In genomic region chr19:45954132-45954531, GRCh38 we compare ENCODE assay signal across 19 cellular contexts. TPM values are rescaled to one million over a fixed set of nuclear protein-coding genes. Genes with fewer than 3 reads are reported as not detected.
DNase-seq lines count a peak whose midpoint lies in the region; ATAC-seq, FAIRE-seq and TF ChIP-seq lines count a peak whose summit lies in the region.
"Had no signal": no experiment of that assay in that cellular context is flagged by ENCODE, and none has a peak within 500 bp of the region (broad histone marks: within the 10 kb centered on the region; RNA-seq: fewer than 3 reads in every experiment).

No MANE protein-coding gene starts in this region.

- no peak overlapping the region for H2BK5ac ChIP-seq in mesendoderm (ENCODE audit: low read length)

- no peak overlapping the region for H3K56ac ChIP-seq in mesendoderm (ENCODE audit: low read length)

- H3K9me3 Mint-ChIP-seq in astrocyte (ENCODE audit: unreplicated experiment): no peaks in the 10 kb centered on the region
- H3K9me3 Mint-ChIP-seq: activated T-cell treated with anti-CD3 and anti-CD28 coated beads, Interleukin-2, amount 50 U/mL, for 4 hours had no signal

- H3K18ac ChIP-seq in mesendoderm (ENCODE audit: low read length): no peak overlapping the region

- H3K9me3 ChIP-seq in astrocyte (ENCODE audit: insufficient read depth, low read depth, low read length): no peaks in the 10 kb centered on the region
- H3K9me3 ChIP-seq: tibial artery had no signal

- intact Hi-C loops in sciatic nerve (cut with DNase I): no loop called here

- H2BK15ac ChIP-seq in mesendoderm (replicated peaks; ENCODE audit: low read depth): no peak overlapping the region

- H3K79me1 ChIP-seq in mesendoderm (ENCODE audit: low read length): no peaks in the 10 kb centered on the region

- no peak overlapping the region for H4K8ac ChIP-seq in mesendoderm (ENCODE audit: low read depth, low read length)

- H3K4me2 ChIP-seq in astrocyte (ENCODE audit: low read length): peak overlapping the region; percentile 55
- H3K4me2 ChIP-seq in mesendoderm (ENCODE audit: low read length): no peak overlapping the region
- H3K4me2 ChIP-seq: PC-9 had no signal

- H3K4me1 ChIP-seq in astrocyte (ENCODE audit: insufficient read depth, low read length) (peaks cover 49% of the 10 kb centered on the region), mesendoderm (ENCODE audit: control insufficient read depth, low read depth, low read length) (no peaks in the 10 kb centered on the region)

- no peaks in the 10 kb centered on the region for H3K27me3 Mint-ChIP-seq in astrocyte (ENCODE audit: low read depth, unreplicated experiment)

- WGBS in mesendoderm (ENCODE audit: extremely low coverage, insufficient coverage, low lambda C conversion rate): no CpG with 5 or more reads among the region's 9 CpGs

- H2BK120ac ChIP-seq in mesendoderm (ENCODE audit: low read depth, low read length): no peak overlapping the region

- H3K4me1 Mint-ChIP-seq in astrocyte (ENCODE audit: low read depth, unreplicated experiment): peaks cover 24% of the 10 kb centered on the region

- H3K9ac ChIP-seq in astrocyte (ENCODE audit: low read length): no peak overlapping the region
- no peak overlapping the region for H3K9ac ChIP-seq in mesendoderm (ENCODE audit: low read length)

- no peak overlapping the region for H3K4ac ChIP-seq in mesendoderm (ENCODE audit: low read depth, low read length)

- no peak for ATAC-seq in sciatic nerve
- ATAC-seq: activated T-cell treated with anti-CD3 and anti-CD28 coated beads, Interleukin-2, amount 50 U/mL, for 4 hours; left colon had no signal

- H3K36me3 ChIP-seq in astrocyte (ENCODE audit: insufficient read depth, low read length) (no peaks in the 10 kb centered on the region), mesendoderm (ENCODE audit: control insufficient read depth, insufficient read depth, low read length) (no peaks in the 10 kb centered on the region)
- H3K36me3 ChIP-seq: cardiac muscle cell, tibial artery had no signal

- H3K23ac ChIP-seq in mesendoderm (ENCODE audit: low read length): no peak overlapping the region

- no peak overlapping the region for H2AK5ac ChIP-seq in mesendoderm (ENCODE audit: low read length)

- DNase-seq in DMS79 (lab: John Stamatoyannopoulos, UW) (peak; percentile 83), NCI-H1417 treated with DMSO at 0.1 percent for 48 hours (lab: John Stamatoyannopoulos, UW) (peak; percentile 12), astrocyte (ENCODE audit: low read depth) (peak; percentile 46), mesendoderm (peak; percentile 33), sciatic nerve (ENCODE audit: low spot score) (no peak), RPMI8226 (no peak), HT-29 (ENCODE audit: low spot score) (no peak)
- DNase-seq: activated CD4-positive, alpha-beta T cell treated with anti-CD3 and anti-CD28 coated beads, Interleukin-2, amount 50 U/mL, for 48 hours; activated naive CD8-positive, alpha-beta T cell treated with anti-CD3 and anti-CD28 coated beads for 36 hours; activated T-cell treated with anti-CD3 and anti-CD28 coated beads, Interleukin-2, amount 50 U/mL, for 4 hours; C1 segment of cervical spinal cord; DND-41; left colon; NCI-H446 treated with DMSO at 0.1 percent for 48 hours; PC-9; tibial artery had no signal

- no peak for FAIRE-seq in astrocyte (lab: Jason Lieb, UNC)

- H4K20me1 ChIP-seq in astrocyte (ENCODE audit: insufficient read depth, low read length): no peaks in the 10 kb centered on the region

- no peaks in the 10 kb centered on the region for H3K79me2 ChIP-seq in astrocyte (ENCODE audit: insufficient read depth, low read length)
- H3K79me2 ChIP-seq in mesendoderm (ENCODE audit: control insufficient read depth, insufficient read depth, low read length): no peaks in the 10 kb centered on the region

- no peaks in the 10 kb centered on the region for H3K27me3 ChIP-seq in astrocyte (ENCODE audit: insufficient read depth, low read length)
- H3K27me3 ChIP-seq in mesendoderm (ENCODE audit: insufficient read depth, low read length, poor library complexity): no peaks in the 10 kb centered on the region

- no peak overlapping the region for H3K27ac Mint-ChIP-seq in astrocyte (ENCODE audit: unreplicated experiment)
- H3K27ac Mint-ChIP-seq: activated naive CD8-positive, alpha-beta T cell treated with anti-CD3 and anti-CD28 coated beads for 36 hours; IgD-negative memory B cell had no signal

- no peak overlapping the region for H4K5ac ChIP-seq in mesendoderm (ENCODE audit: low read length)

- no peak overlapping the region for H3K4me3 Mint-ChIP-seq in astrocyte (ENCODE audit: unreplicated experiment)
- H3K4me3 Mint-ChIP-seq: activated naive CD8-positive, alpha-beta T cell treated with anti-CD3 and anti-CD28 coated beads for 36 hours; activated T-cell treated with anti-CD3 and anti-CD28 coated beads, Interleukin-2, amount 50 U/mL, for 4 hours had no signal

- H3K27ac ChIP-seq in astrocyte (ENCODE audit: low read depth, low read length): peak overlapping the region; percentile 41
- no peak overlapping the region for H3K27ac ChIP-seq in mesendoderm (ENCODE audit: low read depth, low read length)
- H3K27ac ChIP-seq: cardiac muscle cell, PC-9, skin epidermis, tibial artery had no signal

- peaks cover 4% of the 10 kb centered on the region for H3K36me3 Mint-ChIP-seq in astrocyte (ENCODE audit: low read depth, unreplicated experiment)
- H3K36me3 Mint-ChIP-seq: activated naive CD8-positive, alpha-beta T cell treated with anti-CD3 and anti-CD28 coated beads for 36 hours; IgD-negative memory B cell had no signal

- H2AFZ ChIP-seq in astrocyte (ENCODE audit: low read depth, low read length): no peak overlapping the region
- H2AFZ ChIP-seq: PC-9 had no signal

- H3K4me3 ChIP-seq in astrocyte (ENCODE audit: insufficient read depth, low read depth, low read length) (no peak overlapping the region), mesendoderm (ENCODE audit: low read length) (no peak overlapping the region)
- H3K4me3 ChIP-seq: cardiac muscle cell, PC-9, skin epidermis, tibial artery had no signal

- TF ChIP-seq CTCF in astrocyte (IDR thresholded peaks at IDR 0.05; ENCODE audit: insufficient read depth, low read depth, low read length): no peak

RNA-seq across cellular contexts. Expression of gene NOVA2, which starts 19.5 kb away (rescaled TPM):
- total RNA-seq in astrocyte (10.7 and 11.1 TPM in 2 replicates), sciatic nerve (9.9 TPM)
- 0.93 TPM for polyA plus RNA-seq in mesendoderm (2013, experiment 1 of 2)
- 0.98 TPM for polyA plus RNA-seq in mesendoderm (2013, experiment 2 of 2)
- total RNA-seq in HT-29 (2014; rRNA removed; shearing (Covaris generic)): not detected in 2 replicates
- total RNA-seq: activated naive CD8-positive, alpha-beta T cell treated with anti-CD3 and anti-CD28 coated beads for 36 hours; activated T-cell treated with anti-CD3 and anti-CD28 coated beads, Interleukin-2, amount 50 U/mL, for 4 hours; PC-9 had no signal
- polyA plus RNA-seq: IgD-negative memory B cell had no signal

RNA-seq across cellular contexts. Expression of gene NANOS2, which starts 39.6 kb away (rescaled TPM):
- total RNA-seq in astrocyte: not detected in 2 replicates
- not detected for polyA plus RNA-seq in mesendoderm (2013, experiment 1 of 2)
- not detected for polyA plus RNA-seq in mesendoderm (2013, experiment 2 of 2)
- total RNA-seq in sciatic nerve: not detected
- total RNA-seq in HT-29 (2014; rRNA removed; shearing (Covaris generic)): not detected in 2 replicates
- total RNA-seq: activated naive CD8-positive, alpha-beta T cell treated with anti-CD3 and anti-CD28 coated beads for 36 hours; activated T-cell treated with anti-CD3 and anti-CD28 coated beads, Interleukin-2, amount 50 U/mL, for 4 hours; cardiac muscle cell; left colon; PC-9 had no signal
- polyA plus RNA-seq: cardiac muscle cell, IgD-negative memory B cell had no signal

RNA-seq across cellular contexts. Expression of gene CCDC61, which starts 41.1 kb away (rescaled TPM):
- total RNA-seq in astrocyte (6.6 and 6.7 TPM in 2 replicates), sciatic nerve (17.8 TPM)
- 4.3 TPM for polyA plus RNA-seq in mesendoderm (2013, experiment 1 of 2)
- polyA plus RNA-seq in mesendoderm (2013, experiment 2 of 2): 4.6 TPM
- total RNA-seq in HT-29 (2014; rRNA removed; shearing (Covaris generic)): 20.3 and 24.4 TPM in 2 replicates

RNA-seq across cellular contexts. Expression of gene MYPOP, which starts 51.7 kb away (rescaled TPM):
- total RNA-seq in astrocyte (11.0 and 11.7 TPM in 2 replicates), sciatic nerve (8.6 TPM)
- 8.9 TPM for polyA plus RNA-seq in mesendoderm (2013, experiment 1 of 2)
- polyA plus RNA-seq in mesendoderm (2013, experiment 2 of 2): 8.8 TPM
- 8.5 and 10.2 TPM in 2 replicates for total RNA-seq in HT-29 (2014; rRNA removed; shearing (Covaris generic))

Comparison
In these comparisons a context has a peak if more than half of its experiments do, and no peak if none do; other contexts are left out.
1. DNase-seq: peak in DMS79 (single experiment), NCI-H1417 treated with DMSO at 0.1 percent for 48 hours (single experiment), astrocyte (single experiment) and mesendoderm (single experiment); none in sciatic nerve (single experiment), RPMI8226 (single experiment) and HT-29 (single experiment).
2. RNA of gene NOVA2, which starts 19.5 kb away (total RNA-seq): 10.7 to 11.1 TPM in astrocyte and 9.9 TPM in sciatic nerve (single experiment); not detected in HT-29; every median in the first group is over 10 times any median in the second.